1 cellular context compared by ENCODE assay signal in genomic region chr17:82103588-82104451, GRCh38.
A peak's percentile ranks its signal among the peaks of the same experiment; 100 is the strongest.
TF ChIP-seq lines count a peak whose summit lies in the region.

No MANE protein-coding gene starts in this region.

TF ChIP-seq in HepG2, 621 proteins besides CTCF, POLR2A, EP300 and RAD21 (continued from another document and continues in another):
- TF ChIP-seq ZSCAN5A (CRISPR knock-in tag; IDR thresholded peaks at IDR 0.05; ENCODE audit: borderline replicate concordance) = peak; percentile 64; the same call in 1 of the 2 replicates
- no peak for TF ChIP-seq NFAT5 (CRISPR knock-in tag; IDR thresholded peaks at IDR 0.05)
- peak; percentile 66; the same call in 1 of the 2 replicates for TF ChIP-seq E2F1 (CRISPR knock-in tag; IDR thresholded peaks at IDR 0.05)
- no peak; the same call in 1 of the 2 replicates for TF ChIP-seq AHDC1 (CRISPR knock-in tag; IDR thresholded peaks at IDR 0.05; ENCODE audit: borderline replicate concordance)
- TF ChIP-seq ZNF781 (CRISPR knock-in tag; IDR thresholded peaks at IDR 0.05; ENCODE audit: borderline replicate concordance, not compliant biosample characterization) = peak; percentile 94
- no peak for TF ChIP-seq ZBTB8A (CRISPR knock-in tag; IDR thresholded peaks at IDR 0.05; ENCODE audit: borderline replicate concordance, low read depth)
- no peak for TF ChIP-seq TGIF2 (CRISPR knock-in tag; IDR thresholded peaks at IDR 0.05)
- peak; percentile 52; the same call in 1 of the 2 replicates for TF ChIP-seq ZNF75D (CRISPR knock-in tag; IDR thresholded peaks at IDR 0.05; ENCODE audit: borderline replicate concordance)
- no peak for TF ChIP-seq SSRP1 (CRISPR knock-in tag; IDR thresholded peaks at IDR 0.05)
- no peak for TF ChIP-seq ZNF512 (CRISPR knock-in tag; IDR thresholded peaks at IDR 0.05)
- peak; percentile 84 for TF ChIP-seq SP4 (CRISPR knock-in tag; IDR thresholded peaks at IDR 0.05)
- TF ChIP-seq PRPF4 (IDR thresholded peaks at IDR 0.05; ENCODE audit: low read depth, low read length, poor library complexity, severe bottlenecking) = no peak
- TF ChIP-seq ZNF607 (CRISPR knock-in tag; IDR thresholded peaks at IDR 0.05; ENCODE audit: borderline replicate concordance) = peak; percentile 76; the same call in 1 of the 2 replicates
- TF ChIP-seq ZNF556 (CRISPR knock-in tag; IDR thresholded peaks at IDR 0.05; ENCODE audit: borderline replicate concordance) = peak; percentile 75; the same call in 1 of the 2 replicates
- peak; percentile 92; the same call in 1 of the 2 replicates for TF ChIP-seq MXD3 (CRISPR knock-in tag; IDR thresholded peaks at IDR 0.05)
- TF ChIP-seq PAF1 (CRISPR knock-in tag; IDR thresholded peaks at IDR 0.05) = no peak
- TF ChIP-seq ZNF382 (CRISPR knock-in tag; IDR thresholded peaks at IDR 0.05; ENCODE audit: borderline replicate concordance) = no peak
- no peak for TF ChIP-seq CEBPB (IDR thresholded peaks at IDR 0.05; ENCODE audit: borderline replicate concordance, low read depth, low read length)
- no peak for TF ChIP-seq GPN1 (CRISPR knock-in tag; IDR thresholded peaks at IDR 0.05; ENCODE audit: borderline replicate concordance)
- no peak for TF ChIP-seq ZMAT5 (CRISPR knock-in tag; IDR thresholded peaks at IDR 0.05; ENCODE audit: borderline replicate concordance, low read depth)
- peak; percentile 76 for TF ChIP-seq AGO1 (IDR thresholded peaks at IDR 0.05; ENCODE audit: low read depth, low read length, poor library complexity, severe bottlenecking)
- TF ChIP-seq GATA4 (IDR thresholded peaks at IDR 0.05; ENCODE audit: borderline replicate concordance, low read depth) = no peak
- TF ChIP-seq NFIB (CRISPR knock-in tag; IDR thresholded peaks at IDR 0.05; ENCODE audit: borderline replicate concordance) = no peak
- TF ChIP-seq SKI (IDR thresholded peaks at IDR 0.05; ENCODE audit: partially characterized antibody) = peak; percentile 87
- TF ChIP-seq ZIK1 (CRISPR knock-in tag; IDR thresholded peaks at IDR 0.05; ENCODE audit: borderline replicate concordance, low read depth) = peak; percentile 56; the same call in 1 of the 2 replicates
- no peak for TF ChIP-seq ATF5 (CRISPR knock-in tag; IDR thresholded peaks at IDR 0.05; ENCODE audit: low read depth)
- no peak for TF ChIP-seq ZKSCAN1 (IDR thresholded peaks at IDR 0.05; ENCODE audit: low read length)
- peak; percentile 77; the same call in 1 of the 2 replicates for TF ChIP-seq TOPORS (CRISPR knock-in tag; IDR thresholded peaks at IDR 0.05)
- TF ChIP-seq ZNF44 (CRISPR knock-in tag; IDR thresholded peaks at IDR 0.05) = peak; percentile 89; the same call in 1 of the 2 replicates
- TF ChIP-seq ZNF746 (CRISPR knock-in tag; IDR thresholded peaks at IDR 0.05) = peak; percentile 91
- no peak for TF ChIP-seq HHEX (CRISPR knock-in tag; IDR thresholded peaks at IDR 0.05)
- no peak; the same call in 1 of the 2 replicates for TF ChIP-seq FOXJ3 (CRISPR knock-in tag; IDR thresholded peaks at IDR 0.05; ENCODE audit: borderline replicate concordance)
- TF ChIP-seq ARID4A (CRISPR knock-in tag; IDR thresholded peaks at IDR 0.05; ENCODE audit: borderline replicate concordance) = peak; percentile 89
- TF ChIP-seq CBX1 (IDR thresholded peaks at IDR 0.05; ENCODE audit: low read depth) = no peak
- TF ChIP-seq MEIS1 (CRISPR knock-in tag; IDR thresholded peaks at IDR 0.05; ENCODE audit: borderline replicate concordance) = peak; percentile 73
- TF ChIP-seq ZNF724P (CRISPR knock-in tag; IDR thresholded peaks at IDR 0.05; ENCODE audit: borderline replicate concordance) = peak; percentile 76; the same call in 1 of the 2 replicates
